ENCODE assay signal across 25 cellular contexts in the genomic region with DNA sequence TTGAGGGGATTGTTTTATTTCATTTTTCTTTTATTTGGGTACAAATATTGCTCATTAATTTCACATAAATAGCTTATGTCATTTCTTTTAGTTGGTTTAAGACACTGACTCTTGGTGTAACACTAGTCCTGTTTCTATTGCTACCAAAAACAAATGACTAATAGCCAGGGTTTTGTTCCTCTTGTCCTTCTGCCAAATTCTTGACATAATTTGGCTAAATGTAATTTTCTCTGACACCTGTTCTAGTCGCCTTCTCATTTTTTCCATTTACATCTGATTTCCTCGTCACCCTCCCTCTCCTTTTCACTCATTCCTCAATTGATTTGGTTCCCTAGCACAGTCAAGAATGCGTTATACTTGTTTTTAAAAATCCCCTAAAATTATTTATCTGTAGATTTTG.
A peak's percentile ranks its signal among the peaks of the same experiment; 100 is the strongest.
DNase-seq lines count a peak whose midpoint lies in the region; ATAC-seq and TF ChIP-seq lines count a peak whose summit lies in the region.
"Had no signal": no experiment of that assay in that cellular context is flagged by ENCODE, and none has a peak within 500 bp of the region (broad histone marks: within the 10 kb centered on the region; RNA-seq: fewer than 3 reads in every experiment).

No MANE protein-coding gene starts in this region.

- no peaks in the 10 kb centered on the region for H4K20me1 ChIP-seq in mammary epithelial cell (ENCODE audit: insufficient read depth, low read length)
- H4K20me1 ChIP-seq: BLaER1 had no signal

- no peak overlapping the region for H3K4me3 Mint-ChIP-seq in MCF 10A (ENCODE audit: unreplicated experiment)
- H3K4me3 Mint-ChIP-seq in effector memory CD8-positive, alpha-beta T cell, result no peak overlapping the region
- H3K4me3 Mint-ChIP-seq: CD4-positive, CD25-positive, alpha-beta regulatory T cell had no signal

- BruUV-seq in MCF 10A (replicated peaks; lab: Mats Ljungman, UMichigan) (no TSS peak), mammary epithelial cell (replicated peaks; lab: Mats Ljungman, UMichigan) (no TSS peak)

- no peak overlapping the region for H3K27ac Mint-ChIP-seq in MCF 10A (ENCODE audit: low read depth, unreplicated experiment)
- H3K27ac Mint-ChIP-seq in effector memory CD8-positive, alpha-beta T cell, result no peak overlapping the region
- H3K27ac Mint-ChIP-seq: CD4-positive, CD25-positive, alpha-beta regulatory T cell had no signal

- no peaks in the 10 kb centered on the region for H3K36me3 ChIP-seq in mammary epithelial cell (ENCODE audit: insufficient read depth, low read length)
- H3K36me3 ChIP-seq: BLaER1, MG63 had no signal

- CTCF ChIA-PET in MCF 10A (lab: Yijun Ruan, JAX) (interaction anchor here (0.6 kb wide), 1 partner anchor 1718 kb away, joined by 3 read pairs; no protein-coding TSS in a partner anchor), mammary epithelial cell (lab: Charles Lee; ENCODE audit: low non-redundant PET) (no interaction called here)

- DNase-seq in MCF 10A (ENCODE audit: unreplicated experiment) (peak; percentile 39), mammary epithelial cell (no peak), RKO (ENCODE audit: low spot score) (peak; percentile 8), kidney tubule cell (ENCODE audit: low spot score) (peak; percentile 15), NCI-H1048 (lab: John Stamatoyannopoulos, UW) (no peak)
- DNase-seq in effector memory CD8-positive, alpha-beta T cell, result no peak
- DNase-seq: CD4-positive, CD25-positive, alpha-beta regulatory T cell; DMS53; GDM1; Karpas-422; MG63; NCI-H1092; NCI-H1417 treated with DMSO at 0.1 percent for 48 hours; NCI-H1694 treated with DMSO at 0.1 percent for 48 hours; NCI-H2081; NCI-H2227 treated with DMSO at 0.1 percent for 48 hours; NCI-H510A; NCI-H69; SHP77; SK-N-SH; SW 1271 had no signal

- no peaks in the 10 kb centered on the region for H3K27me3 Mint-ChIP-seq in MCF 10A (ENCODE audit: insufficient read depth, unreplicated experiment)
- no peaks in the 10 kb centered on the region for H3K27me3 Mint-ChIP-seq in effector memory CD8-positive, alpha-beta T cell
- H3K27me3 Mint-ChIP-seq: CD4-positive, CD25-positive, alpha-beta regulatory T cell had no signal

- no peak overlapping the region for H3K9ac ChIP-seq in mammary epithelial cell (ENCODE audit: insufficient read depth, low read length)
- H3K9ac ChIP-seq: BLaER1, SK-N-SH had no signal

- H2AFZ ChIP-seq in mammary epithelial cell (ENCODE audit: low read depth, low read length), result no peak overlapping the region

- H3K27me3 ChIP-seq in mammary epithelial cell (ENCODE audit: insufficient read depth, low read length), result no peaks in the 10 kb centered on the region
- H3K27me3 ChIP-seq: BLaER1, MG63 had no signal

- H3K9me3 Mint-ChIP-seq in MCF 10A (ENCODE audit: unreplicated experiment), result peaks cover 7% of the 10 kb centered on the region
- peaks cover 9 to 18% of the 10 kb centered on the region in 2 donors for H3K9me3 Mint-ChIP-seq in effector memory CD8-positive, alpha-beta T cell

- POLR2A ChIA-PET in MCF 10A (lab: Yijun Ruan, JAX), result no interaction called here

- intact Hi-C loops in MCF 10A (cut with micrococcal nuclease) (no loop called here), mammary epithelial cell (cut with micrococcal nuclease) (no loop called here)

- 45% methylated on average over 3 of the region's 3 CpGs for WGBS in mammary epithelial cell (ENCODE audit: low coverage, missing lambda C conversion rate)

- no peak for ATAC-seq in GM18498 (IDR thresholded peaks at IDR 0.05; ENCODE audit: unreplicated experiment)
- no peak for ATAC-seq in effector memory CD8-positive, alpha-beta T cell (replicated peaks)
- ATAC-seq: GM12878 had no signal

- TF ChIP-seq CTCF in MCF 10A (IDR thresholded peaks at IDR 0.05; ENCODE audit: unreplicated experiment) (no peak), mammary epithelial cell (conservative IDR thresholded peaks at IDR 0.05 in 1 of 2, IDR thresholded peaks at IDR 0.05 in 1 of 2; ENCODE audit: extremely low read depth in 1 of 2, insufficient read depth in 1 of 2, low read depth in 1 of 2, low read length in 2 of 2) (no peak)

- H3K79me2 ChIP-seq in mammary epithelial cell (ENCODE audit: insufficient read depth, low read length), result no peaks in the 10 kb centered on the region

- H3K4me3 ChIP-seq in mammary epithelial cell (replicated peaks in 1 of 3; ENCODE audit: insufficient read depth in 1 of 3, low read depth in 2 of 3, low read length in 3 of 3), result no peak overlapping the region
- H3K4me3 ChIP-seq: BLaER1, GM12878, MG63 had no signal

- no peaks in the 10 kb centered on the region for H3K4me1 ChIP-seq in mammary epithelial cell (ENCODE audit: insufficient read depth, low read length)
- H3K4me1 ChIP-seq: BLaER1 had no signal

- H3K36me3 Mint-ChIP-seq in MCF 10A (ENCODE audit: insufficient read depth, unreplicated experiment), result no peaks in the 10 kb centered on the region
- no peaks in the 10 kb centered on the region for H3K36me3 Mint-ChIP-seq in effector memory CD8-positive, alpha-beta T cell (ENCODE audit: insufficient read depth)
- H3K36me3 Mint-ChIP-seq: CD4-positive, CD25-positive, alpha-beta regulatory T cell had no signal

- no peak overlapping the region for H3K4me2 ChIP-seq in mammary epithelial cell (ENCODE audit: insufficient read depth, low read depth, low read length)
- H3K4me2 ChIP-seq: BLaER1, SK-N-SH had no signal

- no peak overlapping the region for H3K27ac ChIP-seq in mammary epithelial cell (ENCODE audit: insufficient read depth, low read depth, low read length)
- H3K27ac ChIP-seq: BLaER1, RWPE1 had no signal

- dilution Hi-C loops in mammary epithelial cell (cut with HindIII; ENCODE audit: low sequenced_read_pairs), result no loop called here

- H3K4me1 Mint-ChIP-seq in MCF 10A (ENCODE audit: insufficient read depth, unreplicated experiment), result peaks cover 7% of the 10 kb centered on the region
- H3K4me1 Mint-ChIP-seq in effector memory CD8-positive, alpha-beta T cell (ENCODE audit: low read depth in 2 of 2), result no peaks in the 10 kb centered on the region
- H3K4me1 Mint-ChIP-seq: CD4-positive, CD25-positive, alpha-beta regulatory T cell had no signal

- in situ Hi-C loops in mammary epithelial cell (cut with MboI; ENCODE audit: low sequenced_read_pairs in 2 of 2), result no loop called here

- peaks cover 9% of the 10 kb centered on the region for H3K9me3 ChIP-seq in mammary epithelial cell (replicated peaks; ENCODE audit: insufficient read depth, low read length)
- H3K9me3 ChIP-seq: BLaER1, MG63, SK-N-SH had no signal

Comparison
In these comparisons a context has a peak if more than half of its experiments do, and no peak if none do; other contexts are left out.
1. DNase-seq: peak in MCF 10A (single experiment), RKO (single experiment) and kidney tubule cell (single experiment); none in mammary epithelial cell (single experiment), NCI-H1048 (single experiment) and effector memory CD8-positive, alpha-beta T cell (0 of 3).